9 cellular contexts compared by ENCODE assay signal in the genomic region with DNA sequence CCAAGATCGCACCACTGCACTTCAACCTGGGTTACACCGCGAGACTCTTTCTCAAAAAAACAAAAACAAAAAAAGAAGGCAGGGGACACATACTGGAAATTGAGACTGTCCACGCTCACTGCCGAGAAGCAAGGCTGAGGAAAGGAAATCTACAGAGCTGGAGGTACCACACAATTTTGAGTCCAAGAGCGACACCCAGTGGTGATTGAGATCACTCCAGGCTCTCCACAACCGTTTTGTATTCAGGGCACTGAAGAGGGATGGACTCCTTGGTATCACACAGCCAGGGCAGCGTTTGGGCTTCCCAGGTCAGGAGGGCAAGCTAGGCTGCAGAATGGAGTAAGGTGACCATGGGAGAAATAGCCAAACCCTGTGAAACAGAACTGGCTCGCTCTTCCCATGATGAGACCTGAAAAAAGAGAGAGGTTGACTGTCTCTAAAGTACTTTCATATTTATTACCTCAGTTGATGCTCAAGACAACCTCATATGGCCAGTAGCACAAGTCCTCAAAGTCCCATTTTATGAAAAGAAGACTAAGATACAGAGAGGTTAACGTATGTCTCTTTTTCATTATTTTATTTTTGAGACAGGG.
DNase-seq lines count a peak whose midpoint lies in the region; ATAC-seq and TF ChIP-seq lines count a peak whose summit lies in the region.
"Had no signal": no experiment of that assay in that cellular context is flagged by ENCODE, and none has a peak within 500 bp of the region (broad histone marks: within the 10 kb centered on the region; RNA-seq: fewer than 3 reads in every experiment).

No MANE protein-coding gene starts in this region.

- CTCF ChIA-PET in IMR-90 (lab: Yijun Ruan, JAX), result no interaction called here

- no TSS peak for BruUV-seq in IMR-90 (replicated peaks; lab: Mats Ljungman, UMichigan)

- H3K14ac ChIP-seq in IMR-90 (replicated peaks; ENCODE audit: low read depth, low read length), result no peak overlapping the region

- no peak overlapping the region for H4K8ac ChIP-seq in IMR-90 (ENCODE audit: low read depth in 2 of 2, low read length in 2 of 2)

- H3K4me3 ChIP-seq in IMR-90 (ENCODE audit: insufficient read depth, low read depth, low read length), result no peak overlapping the region
- H3K4me3 ChIP-seq: BLaER1 treated with 17β-estradiol and CSF1 and Interleukin-3, amounts not matched to agents 10 nM and 100 nM had no signal

- H2BK15ac ChIP-seq in IMR-90 (ENCODE audit: low read depth, low read length), result no peak overlapping the region

- no peak overlapping the region for H2BK120ac ChIP-seq in IMR-90 (ENCODE audit: low read depth, low read length)

- no peak overlapping the region for H3K4me3 Mint-ChIP-seq in stimulated activated naive B cell treated with anti-CD40 and anti-IgM and Interleukin-4, amounts not matched to agents 10 μg/mL and 1 μg/mL and 100 μg/mL, for 72 hours

- H3K9me3 Mint-ChIP-seq in stimulated activated naive B cell treated with anti-CD40 and anti-IgM and Interleukin-4, amounts not matched to agents 10 μg/mL and 1 μg/mL and 100 μg/mL, for 72 hours, result no peaks in the 10 kb centered on the region

- no peak for DNase-seq in Right ventricle myocardium inferior (ENCODE audit: missing footprints)
- DNase-seq in cardiac septum (ENCODE audit: low spot score), result no peak
- DNase-seq in IMR-90, result peak; percentile 72
- peak; percentile 16 to 47 for DNase-seq in NOMO-1 (lab: John Stamatoyannopoulos, UW; ENCODE audit: unreplicated experiment in 2 of 2)
- DNase-seq in activated CD8-positive, alpha-beta memory T cell treated with anti-CD3 and anti-CD28 coated beads for 4 hours (ENCODE audit: low read depth in 2 of 2), result peak; percentile 5 to 8
- DNase-seq in epidermal melanocyte (ENCODE audit: insufficient read length, low spot score), result peak; percentile 53
- DNase-seq in myocyte (ENCODE audit: low read depth), result peak; percentile 85
- DNase-seq in stimulated activated naive B cell treated with anti-CD40 and anti-IgM and Interleukin-4, amounts not matched to agents 10 μg/mL and 1 μg/mL and 100 μg/mL, for 72 hours, result peak; percentile 38

- no peak overlapping the region for H3K27ac ChIP-seq in IMR-90 (ENCODE audit: insufficient read depth, low read length)
- H3K27ac ChIP-seq: BLaER1 treated with 17β-estradiol and CSF1 and Interleukin-3, amounts not matched to agents 10 nM and 100 nM had no signal

- H3K27me3 Mint-ChIP-seq in stimulated activated naive B cell treated with anti-CD40 and anti-IgM and Interleukin-4, amounts not matched to agents 10 μg/mL and 1 μg/mL and 100 μg/mL, for 72 hours, result peaks cover 38 to 42% of the 10 kb centered on the region in 2 donors

- no peak overlapping the region for H4K5ac ChIP-seq in IMR-90 (ENCODE audit: low read depth, low read length)

- TF ChIP-seq POLR2A in IMR-90 (IDR thresholded peaks at IDR 0.05; ENCODE audit: low read depth, low read length), result no peak

- no peak overlapping the region for H2BK20ac ChIP-seq in IMR-90 (ENCODE audit: low read depth, low read length)

- peak; percentile 77 for TF ChIP-seq RAD21 in IMR-90 (IDR thresholded peaks at IDR 0.05; ENCODE audit: low read length)

- H3K9me1 ChIP-seq in IMR-90 (ENCODE audit: insufficient read depth, low read length), result no peaks in the 10 kb centered on the region

- intact Hi-C loops in Right ventricle myocardium inferior (cut with DNase I) (loop anchor here (2.0 kb wide), 1 partner anchor 150 kb away; no protein-coding TSS in a partner anchor), cardiac septum (cut with DNase I) (loop anchor here (5.0 kb wide), 2 partner anchors 150 to 1115 kb away; a partner anchor contains a TSS), IMR-90 (cut with micrococcal nuclease) (loop anchor here (1.0 to 2.0 kb wide), 5 partner anchors 149 to 1252 kb away; no protein-coding TSS in a partner anchor)

- no peak overlapping the region for H4K91ac ChIP-seq in IMR-90 (ENCODE audit: insufficient read depth, low read depth, low read length)

- peak overlapping the region; percentile 64 for H2AFZ ChIP-seq in IMR-90 (replicated peaks; ENCODE audit: low read length, poor library complexity)

- no peak overlapping the region for H3K27ac Mint-ChIP-seq in stimulated activated naive B cell treated with anti-CD40 and anti-IgM and Interleukin-4, amounts not matched to agents 10 μg/mL and 1 μg/mL and 100 μg/mL, for 72 hours

- no peak overlapping the region for H3K4ac ChIP-seq in IMR-90 (ENCODE audit: low read depth, low read length)

- H3K79me1 ChIP-seq in IMR-90 (ENCODE audit: low read depth in 1 of 2, low read length in 2 of 2), result no peaks in the 10 kb centered on the region

- in situ Hi-C loops in IMR-90 (cut with MboI; ENCODE audit: low sequenced_read_pairs), result loop anchor here (5.0 kb wide), 1 partner anchor 1115 kb away; no protein-coding TSS in a partner anchor

- POLR2A ChIA-PET in IMR-90 (lab: Charles Lee; ENCODE audit: unreplicated experiment), result no interaction called here

- H2BK5ac ChIP-seq in IMR-90 (ENCODE audit: low read depth, low read length, poor library complexity, severe bottlenecking), result no peak overlapping the region

- H2AK9ac ChIP-seq in IMR-90 (replicated peaks; ENCODE audit: low read depth, low read length, poor library complexity), result no peak overlapping the region

- TF ChIP-seq CTCF in IMR-90 (conservative IDR thresholded peaks at IDR 0.05; ENCODE audit: low read depth, low read length), result peak; percentile 78

- H3K4me1 Mint-ChIP-seq in stimulated activated naive B cell treated with anti-CD40 and anti-IgM and Interleukin-4, amounts not matched to agents 10 μg/mL and 1 μg/mL and 100 μg/mL, for 72 hours, result no peaks in the 10 kb centered on the region

- 8% methylated on average over 2 of the region's 10 CpGs; no CpG with 5 or more reads in 1 of the 2 experiments for WGBS in IMR-90 (ENCODE audit: extremely low coverage in 2 of 2, insufficient read length in 1 of 2), 2 experiments

- no peaks in the 10 kb centered on the region for H3K36me3 ChIP-seq in IMR-90 (ENCODE audit: control insufficient read depth, insufficient read depth, low read length)
- H3K36me3 ChIP-seq: BLaER1 treated with 17β-estradiol and CSF1 and Interleukin-3, amounts not matched to agents 10 nM and 100 nM had no signal

- peaks cover 21% of the 10 kb centered on the region for H3K27me3 ChIP-seq in IMR-90 (ENCODE audit: control insufficient read depth, insufficient read depth, low read length)
- H3K27me3 ChIP-seq: BLaER1 treated with 17β-estradiol and CSF1 and Interleukin-3, amounts not matched to agents 10 nM and 100 nM had no signal

- no peaks in the 10 kb centered on the region for H4K20me1 ChIP-seq in IMR-90 (ENCODE audit: insufficient read depth, low read length)
- H4K20me1 ChIP-seq: BLaER1 treated with 17β-estradiol and CSF1 and Interleukin-3, amounts not matched to agents 10 nM and 100 nM had no signal

- no peaks in the 10 kb centered on the region for H3K4me1 ChIP-seq in IMR-90 (ENCODE audit: control insufficient read depth, insufficient read depth, low read length)
- H3K4me1 ChIP-seq: BLaER1 treated with 17β-estradiol and CSF1 and Interleukin-3, amounts not matched to agents 10 nM and 100 nM had no signal

- H3K9ac ChIP-seq in IMR-90 (ENCODE audit: low read depth, low read length), result no peak overlapping the region
- H3K9ac ChIP-seq: BLaER1 treated with 17β-estradiol and CSF1 and Interleukin-3, amounts not matched to agents 10 nM and 100 nM had no signal

- H3K18ac ChIP-seq in IMR-90 (ENCODE audit: low read depth, low read length), result no peak overlapping the region

- dilution Hi-C loops in IMR-90 (cut with HindIII; ENCODE audit: low sequenced_read_pairs, unreplicated experiment), result no loop called here

- H3K9me3 ChIP-seq in IMR-90 (ENCODE audit: control insufficient read depth, insufficient read depth, low read length), result no peaks in the 10 kb centered on the region
- H3K9me3 ChIP-seq: BLaER1 treated with 17β-estradiol and CSF1 and Interleukin-3, amounts not matched to agents 10 nM and 100 nM had no signal

- H3K36me3 Mint-ChIP-seq in stimulated activated naive B cell treated with anti-CD40 and anti-IgM and Interleukin-4, amounts not matched to agents 10 μg/mL and 1 μg/mL and 100 μg/mL, for 72 hours, result no peaks in the 10 kb centered on the region

- H3K4me2 ChIP-seq in IMR-90 (ENCODE audit: low read depth, low read length), result no peak overlapping the region
- H3K4me2 ChIP-seq: BLaER1 treated with 17β-estradiol and CSF1 and Interleukin-3, amounts not matched to agents 10 nM and 100 nM had no signal

- no peak overlapping the region for H3K23ac ChIP-seq in IMR-90 (ENCODE audit: low read depth, low read length)

- no peak overlapping the region for H3K56ac ChIP-seq in IMR-90 (ENCODE audit: extremely low read depth, insufficient read depth, low read length)

- no peak overlapping the region for H2AK5ac ChIP-seq in IMR-90 (ENCODE audit: low read depth, low read length)

- peak; percentile 76 for ATAC-seq in Right ventricle myocardium inferior
- ATAC-seq in IMR-90 (ENCODE audit: low read depth), result peak; percentile 96
- peak; percentile 89 to 94 for ATAC-seq in stimulated activated naive B cell treated with anti-CD40 and anti-IgM and Interleukin-4, amounts not matched to agents 10 μg/mL and 1 μg/mL and 100 μg/mL, for 72 hours (replicated peaks)

TF ChIP-seq in IMR-90, 13 proteins besides CTCF, POLR2A, EP300 and RAD21:
- TF ChIP-seq, protein P1, sequence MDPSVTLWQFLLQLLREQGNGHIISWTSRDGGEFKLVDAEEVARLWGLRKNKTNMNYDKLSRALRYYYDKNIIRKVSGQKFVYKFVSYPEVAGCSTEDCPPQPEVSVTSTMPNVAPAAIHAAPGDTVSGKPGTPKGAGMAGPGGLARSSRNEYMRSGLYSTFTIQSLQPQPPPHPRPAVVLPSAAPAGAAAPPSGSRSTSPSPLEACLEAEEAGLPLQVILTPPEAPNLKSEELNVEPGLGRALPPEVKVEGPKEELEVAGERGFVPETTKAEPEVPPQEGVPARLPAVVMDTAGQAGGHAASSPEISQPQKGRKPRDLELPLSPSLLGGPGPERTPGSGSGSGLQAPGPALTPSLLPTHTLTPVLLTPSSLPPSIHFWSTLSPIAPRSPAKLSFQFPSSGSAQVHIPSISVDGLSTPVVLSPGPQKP (IDR thresholded peaks at IDR 0.05; ENCODE audit: borderline replicate concordance, low read depth, low read length), result no peak
- TF ChIP-seq SMC3 (IDR thresholded peaks at IDR 0.05; ENCODE audit: low read depth, low read length) (peak; percentile 53), NFE2L2 (IDR thresholded peaks at IDR 0.05; ENCODE audit: low read depth, low read length) (no peak)

Comparison
In these comparisons a context has a peak if more than half of its experiments do, and no peak if none do; other contexts are left out.
1. DNase-seq: peak in IMR-90 (single experiment), NOMO-1 (2 of 2), activated CD8-positive, alpha-beta memory T cell treated with anti-CD3 and anti-CD28 coated beads for 4 hours (2 of 2), epidermal melanocyte (single experiment), myocyte (single experiment) and stimulated activated naive B cell treated with anti-CD40 and anti-IgM and Interleukin-4, amounts not matched to agents 10 μg/mL and 1 μg/mL and 100 μg/mL, for 72 hours (single experiment); none in Right ventricle myocardium inferior (single experiment) and cardiac septum (single experiment).
2. Peak in every context shown above with its lines, with median percentiles within 50 percentile points of each other: ATAC-seq.